ENCODE assay signal across 10 cellular contexts in the genomic region with DNA sequence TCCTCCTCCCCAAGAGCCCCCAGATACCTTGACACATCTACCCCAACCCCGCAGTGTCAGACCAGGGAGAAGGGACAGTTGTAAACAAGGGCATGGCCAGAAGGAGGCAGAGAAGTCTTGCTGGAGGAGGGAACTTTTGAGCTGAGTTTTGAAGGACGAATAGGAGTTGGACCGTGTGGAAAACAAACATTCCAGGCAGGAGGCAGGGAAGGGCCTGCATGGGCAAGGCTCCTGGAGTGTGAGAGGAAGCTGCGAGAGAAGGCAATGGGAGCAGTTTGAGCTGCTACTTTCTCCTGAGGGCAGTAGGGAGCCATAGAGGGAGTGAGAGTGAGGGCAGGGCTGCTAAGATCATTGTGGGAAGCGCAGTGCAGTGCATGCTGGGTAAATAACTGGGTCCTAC. TPM values are rescaled to one million over a fixed set of nuclear protein-coding genes. Genes with fewer than 3 reads are reported as not detected.
DNase-seq lines count a peak whose midpoint lies in the region; ATAC-seq and TF ChIP-seq lines count a peak whose summit lies in the region.
"Had no signal": no experiment of that assay in that cellular context is flagged by ENCODE, and none has a peak within 500 bp of the region (broad histone marks: within the 10 kb centered on the region; RNA-seq: fewer than 3 reads in every experiment).

No MANE protein-coding gene starts in this region.

- H3K27ac ChIP-seq in A673 (ENCODE audit: low read depth, low read length, poor library complexity, severe bottlenecking) (no peak overlapping the region), VCaP (no peak overlapping the region)

- H3K27me3 ChIP-seq in A673 (replicated peaks; ENCODE audit: insufficient read depth, low read depth, low read length, poor library complexity) = no peaks in the 10 kb centered on the region

- no peaks in the 10 kb centered on the region for H3K36me3 ChIP-seq in A673 (ENCODE audit: insufficient read depth, low read length, poor library complexity, severe bottlenecking)

- intact Hi-C loops in A673 (cut with micrococcal nuclease; ENCODE audit: unreplicated experiment) = no loop called here

- ATAC-seq in GM21360 (IDR thresholded peaks at IDR 0.05; ENCODE audit: unreplicated experiment) = no peak

- POLR2A ChIA-PET in A673 (lab: Charles Lee; ENCODE audit: low non-redundant PET) = no interaction called here

- CTCF ChIA-PET in A673 (lab: Charles Lee) = no interaction called here

- H3K4me3 ChIP-seq in A673 (ENCODE audit: low read depth, low read length, poor library complexity, severe bottlenecking) = no peak overlapping the region
- no peak overlapping the region for H3K4me3 ChIP-seq in GM12865 (ENCODE audit: low read depth, low read length)

- TF ChIP-seq CTCF in A673 (conservative IDR thresholded peaks at IDR 0.05; ENCODE audit: low read depth, low read length) = peak; percentile 36
- peak; percentile 62 for TF ChIP-seq CTCF in GM12865 (IDR thresholded peaks at IDR 0.05; ENCODE audit: insufficient read depth, low read depth, low read length, missing control alignments)
- peak; percentile 12; the same call in 1 of the 2 replicates for TF ChIP-seq CTCF in VCaP (conservative IDR thresholded peaks at IDR 0.05)

- no peaks in the 10 kb centered on the region for H3K4me1 ChIP-seq in A673 (ENCODE audit: insufficient read depth, low read length, poor library complexity, severe bottlenecking)

- BruUV-seq in A673 (replicated peaks; lab: Mats Ljungman, UMichigan) = no TSS peak

- DNase-seq in A673 (ENCODE audit: low spot score) = no peak
- DNase-seq in GM12865 (ENCODE audit: low read depth) = peak; percentile 61
- peak; percentile 61 for DNase-seq in islet precursor cell
- no peak for DNase-seq in NK-92 (lab: John Stamatoyannopoulos, UW; ENCODE audit: unreplicated experiment)
- DNase-seq in DMS114 treated with DMSO at 0.1 percent for 48 hours (lab: John Stamatoyannopoulos, UW; ENCODE audit: unreplicated experiment) = no peak
- no peak for DNase-seq in putamen (ENCODE audit: low spot score)
- DNase-seq: NCI-H1092 treated with DMSO at 0.1 percent for 48 hours, RPMI8226 had no signal

- no peaks in the 10 kb centered on the region for H3K9me3 ChIP-seq in A673 (ENCODE audit: low read depth, low read length, poor library complexity, severe bottlenecking)

RNA-seq across cellular contexts. Expression of a gene that starts 23.3 kb away (rescaled TPM):
- not detected in 2 replicates for total RNA-seq in A673 (2021)

RNA-seq across cellular contexts. Expression of a gene that starts 34.1 kb away (rescaled TPM):
- 5.1 and 7.9 TPM in 2 replicates for total RNA-seq in A673 (2021)

RNA-seq across cellular contexts. Expression of a gene that starts 55.5 kb away (rescaled TPM):
- 11.7 and 13.3 TPM in 2 replicates for total RNA-seq in A673 (2021)

Comparison
In these comparisons a context has a peak if more than half of its experiments do, and no peak if none do; other contexts are left out.
1. DNase-seq: peak in GM12865 (single experiment) and islet precursor cell (single experiment); none in A673 (single experiment), NK-92 (single experiment), DMS114 treated with DMSO at 0.1 percent for 48 hours (single experiment) and putamen (single experiment).
2. CTCF ChIP-seq: peak in every context shown above with its lines; median percentile 62 in GM12865; 36 in A673; 12 in VCaP.